ENCODE assay signal across 19 cellular contexts in genomic region chr7:3569643-3570042, GRCh38.
"Had no signal": no experiment of that assay in that cellular context is flagged by ENCODE, and none has a peak within 500 bp of the region (broad histone marks: within the 10 kb centered on the region; RNA-seq: fewer than 3 reads in every experiment).

No MANE protein-coding gene starts in this region.

- ATAC-seq: gastroesophageal sphincter; left colon; left ventricle myocardium superior; psoas muscle; stimulated activated naive B cell treated with anti-CD40 and anti-IgM and Interleukin-4, amounts not matched to agents 10 μg/mL and 1 μg/mL and 100 μg/mL, for 72 hours; stimulated activated naive CD8-positive, alpha-beta T cell treated with anti-CD3 and anti-CD28 coated beads, Interleukin-15, amount 100 ng/mL, for 72 hours had no signal

- H3K4me3 Mint-ChIP-seq: naive B cell; nephron; stimulated activated naive B cell treated with anti-CD40 and anti-IgM and Interleukin-4, amounts not matched to agents 10 μg/mL and 1 μg/mL and 100 μg/mL, for 72 hours; stimulated activated naive CD8-positive, alpha-beta T cell treated with anti-CD3 and anti-CD28 coated beads, Interleukin-15, amount 100 ng/mL, for 72 hours had no signal

- H3K36me3 Mint-ChIP-seq: naive B cell; stimulated activated naive B cell treated with anti-CD40 and anti-IgM and Interleukin-4, amounts not matched to agents 10 μg/mL and 1 μg/mL and 100 μg/mL, for 72 hours had no signal

- H3K4me1 Mint-ChIP-seq: nephron had no signal

- H3K9me3 Mint-ChIP-seq: stimulated activated naive CD8-positive, alpha-beta T cell treated with anti-CD3 and anti-CD28 coated beads, Interleukin-15, amount 100 ng/mL, for 72 hours had no signal

- H3K27me3 Mint-ChIP-seq: stimulated activated naive CD8-positive, alpha-beta T cell treated with anti-CD3 and anti-CD28 coated beads, Interleukin-15, amount 100 ng/mL, for 72 hours had no signal

- DNase-seq: effector memory CD4-positive, alpha-beta T cell; glutamatergic neuron; kidney; left colon; left ventricle myocardium superior; mesendoderm; naive B cell; psoas muscle; retina; right lobe of liver; spleen; stimulated activated CD4-positive, alpha-beta T cell treated with anti-CD3 and anti-CD28 coated beads, Interleukin-15, amount 100 ng/mL, for 24 hours; stimulated activated CD4-positive, alpha-beta T cell treated with anti-CD3 and anti-CD28 coated beads, Interleukin-1b, Interleukin-23, amount 100 ng/mL, for 48 hours; stimulated activated CD4-positive, alpha-beta T cell treated with anti-CD3 and anti-CD28 coated beads, Interleukin-4, amount 100 ng/mL, for 4 hours; stimulated activated naive B cell treated with anti-CD40 and anti-IgM and Interleukin-4, amounts not matched to agents 10 μg/mL and 1 μg/mL and 100 μg/mL, for 72 hours; stimulated activated naive CD8-positive, alpha-beta T cell treated with anti-CD3 and anti-CD28 coated beads, Interleukin-15, amount 100 ng/mL, for 72 hours; testis had no signal

- H3K27ac Mint-ChIP-seq: naive B cell; nephron; stimulated activated naive B cell treated with anti-CD40 and anti-IgM and Interleukin-4, amounts not matched to agents 10 μg/mL and 1 μg/mL and 100 μg/mL, for 72 hours; stimulated activated naive CD8-positive, alpha-beta T cell treated with anti-CD3 and anti-CD28 coated beads, Interleukin-15, amount 100 ng/mL, for 72 hours had no signal
